ENCODE assay signal across 8 cellular contexts in the genomic region with DNA sequence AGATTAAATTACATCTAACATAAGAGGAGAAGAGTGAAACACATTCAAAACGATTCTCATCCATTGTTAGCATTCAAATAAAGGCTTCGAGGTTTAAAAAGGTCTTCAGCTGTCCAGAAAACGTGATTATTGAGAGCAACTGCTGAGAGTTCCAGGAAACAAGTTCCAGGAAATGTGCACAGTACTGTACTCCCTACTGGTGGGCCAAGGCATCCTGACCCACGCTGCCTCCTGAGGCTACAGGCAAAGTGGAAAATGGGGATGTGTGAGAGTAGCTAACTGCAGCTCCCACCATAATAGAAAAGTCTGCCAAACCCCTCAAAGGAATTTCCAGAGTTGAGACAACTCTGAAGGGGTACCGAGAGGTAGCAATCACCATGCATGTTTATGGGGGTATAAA. TPM values are rescaled to one million over a fixed set of nuclear protein-coding genes. Genes with fewer than 3 reads are reported as not detected.
DNase-seq lines count a peak whose midpoint lies in the region; ATAC-seq and TF ChIP-seq lines count a peak whose summit lies in the region.

No MANE protein-coding gene starts in this region.

- no peaks in the 10 kb centered on the region for H3K27me3 ChIP-seq in suprapubic skin

- peak overlapping the region; percentile 93 for H3K27ac Mint-ChIP-seq in activated naive CD4-positive, alpha-beta T cell treated with anti-CD3 and anti-CD28 coated beads, Interleukin-2, amount 50 U/mL, for 24 hours
- peak overlapping the region in 1 of 2 donors; percentile 96 for H3K27ac Mint-ChIP-seq in activated naive CD4-positive, alpha-beta T cell treated with anti-CD3 and anti-CD28 coated beads, Interleukin-2, amount 50 U/mL, for 72 hours

- 50% methylated on average over 5 of the region's 5 CpGs for WGBS in suprapubic skin

- DNase-seq in activated naive CD4-positive, alpha-beta T cell treated with anti-CD3 and anti-CD28 coated beads, Interleukin-2, amount 50 U/mL, for 72 hours (ENCODE audit: low spot score in 2 of 2): no peak
- DNase-seq in UCSD-AML1 (lab: John Stamatoyannopoulos, UW; ENCODE audit: unreplicated experiment) (peak; percentile 33), kidney tubule cell (ENCODE audit: low spot score) (peak; percentile 2), suprapubic skin (ENCODE audit: low spot score in 2 of 2) (no peak), GM03348 (ENCODE audit: low spot score) (no peak), OCI-M2 (lab: John Stamatoyannopoulos, UW; ENCODE audit: unreplicated experiment) (no peak), NCI-H1105 treated with DMSO at 0.1 percent for 48 hours (lab: John Stamatoyannopoulos, UW) (no peak)

- no peak for TF ChIP-seq EP300 in suprapubic skin (IDR thresholded peaks at IDR 0.05)

- ATAC-seq in activated naive CD4-positive, alpha-beta T cell treated with anti-CD3 and anti-CD28 coated beads, Interleukin-2, amount 50 U/mL, for 72 hours: no peak

- no peak overlapping the region for H3K27ac ChIP-seq in suprapubic skin

- no peak for TF ChIP-seq POLR2A in suprapubic skin (IDR thresholded peaks at IDR 0.05)

- H3K9me3 ChIP-seq in suprapubic skin: no peaks in the 10 kb centered on the region

- H3K4me1 ChIP-seq in suprapubic skin: peaks cover 26% of the 10 kb centered on the region

- no peaks in the 10 kb centered on the region for H3K27me3 Mint-ChIP-seq in activated naive CD4-positive, alpha-beta T cell treated with anti-CD3 and anti-CD28 coated beads, Interleukin-2, amount 50 U/mL, for 24 hours

- peak overlapping the region; percentile 72 for H3K4me3 ChIP-seq in suprapubic skin

- H3K4me1 Mint-ChIP-seq in activated naive CD4-positive, alpha-beta T cell treated with anti-CD3 and anti-CD28 coated beads, Interleukin-2, amount 50 U/mL, for 24 hours: peaks cover 34% of the 10 kb centered on the region

- H3K4me3 Mint-ChIP-seq in activated naive CD4-positive, alpha-beta T cell treated with anti-CD3 and anti-CD28 coated beads, Interleukin-2, amount 50 U/mL, for 24 hours: peak overlapping the region; percentile 88

- no peak for TF ChIP-seq CTCF in suprapubic skin (IDR thresholded peaks at IDR 0.05)

- peaks cover 4% of the 10 kb centered on the region for H3K36me3 Mint-ChIP-seq in activated naive CD4-positive, alpha-beta T cell treated with anti-CD3 and anti-CD28 coated beads, Interleukin-2, amount 50 U/mL, for 24 hours
- H3K36me3 Mint-ChIP-seq in activated naive CD4-positive, alpha-beta T cell treated with anti-CD3 and anti-CD28 coated beads, Interleukin-2, amount 50 U/mL, for 72 hours: peaks cover 0 to 7% of the 10 kb centered on the region in 2 donors

- H3K9me3 Mint-ChIP-seq in activated naive CD4-positive, alpha-beta T cell treated with anti-CD3 and anti-CD28 coated beads, Interleukin-2, amount 50 U/mL, for 24 hours: no peaks in the 10 kb centered on the region
- H3K9me3 Mint-ChIP-seq in activated naive CD4-positive, alpha-beta T cell treated with anti-CD3 and anti-CD28 coated beads, Interleukin-2, amount 50 U/mL, for 72 hours: peaks cover 0 to 8% of the 10 kb centered on the region in 2 donors

- no peaks in the 10 kb centered on the region for H3K36me3 ChIP-seq in suprapubic skin

RNA-seq across cellular contexts. Expression of gene VAV3, which starts 2.0 kb away (rescaled TPM):
- 1 to 10 TPM; 1.8 to 4.7 TPM for total RNA-seq in activated naive CD4-positive, alpha-beta T cell treated with anti-CD3 and anti-CD28 coated beads, Interleukin-2, amount 50 U/mL, for 72 hours
- 100 to 1,000 TPM; 117 to 239 (median 135) TPM for total RNA-seq in suprapubic skin

Comparison
In these comparisons a context has a peak if more than half of its experiments do, and no peak if none do; other contexts are left out.
1. DNase-seq: peak in UCSD-AML1 (single experiment) and kidney tubule cell (single experiment); none in activated naive CD4-positive, alpha-beta T cell treated with anti-CD3 and anti-CD28 coated beads, Interleukin-2, amount 50 U/mL, for 72 hours (0 of 2), suprapubic skin (0 of 2), GM03348 (single experiment), OCI-M2 (single experiment) and NCI-H1105 treated with DMSO at 0.1 percent for 48 hours (single experiment).
2. RNA of gene VAV3, which starts 2.0 kb away (total RNA-seq): 117 to 239 TPM in suprapubic skin; 1.8 to 4.7 TPM in activated naive CD4-positive, alpha-beta T cell treated with anti-CD3 and anti-CD28 coated beads, Interleukin-2, amount 50 U/mL, for 72 hours; every median in the first group is over 10 times any median in the second.